Comparison of ENCODE assay signal across 1 cellular context in the genomic region with DNA sequence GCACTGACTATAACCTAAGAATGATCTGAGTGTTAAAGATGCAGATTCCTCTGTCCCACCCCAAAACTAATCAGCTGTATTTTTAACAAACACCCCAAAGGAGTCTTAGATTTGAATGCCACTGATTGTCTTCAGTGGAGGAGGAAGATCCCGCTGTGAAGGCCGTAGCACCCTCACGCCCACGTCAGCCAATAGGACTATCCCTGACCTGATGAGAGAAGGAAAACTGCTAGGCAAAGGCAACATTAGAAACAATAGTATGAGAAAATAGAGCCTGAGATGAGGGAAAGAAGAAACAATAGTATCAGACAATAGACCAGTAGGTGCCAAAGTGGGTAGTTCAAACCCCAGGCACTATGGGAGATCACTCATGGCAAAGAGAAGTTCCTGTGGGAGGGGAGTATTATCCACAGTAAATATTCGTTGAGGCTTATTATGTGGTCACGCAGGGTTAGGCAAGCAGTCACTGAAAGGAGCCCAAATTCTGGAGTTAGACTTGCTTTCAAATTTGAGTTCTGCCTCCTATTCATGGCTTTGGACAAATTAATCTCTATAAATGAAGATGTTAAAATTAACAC.
TF ChIP-seq lines count a peak whose summit lies in the region.

No MANE protein-coding gene starts in this region.

TF ChIP-seq in HepG2, 621 proteins besides CTCF, POLR2A, EP300 and RAD21 (continued from another document and continues in another):
- TF ChIP-seq, protein P1, sequence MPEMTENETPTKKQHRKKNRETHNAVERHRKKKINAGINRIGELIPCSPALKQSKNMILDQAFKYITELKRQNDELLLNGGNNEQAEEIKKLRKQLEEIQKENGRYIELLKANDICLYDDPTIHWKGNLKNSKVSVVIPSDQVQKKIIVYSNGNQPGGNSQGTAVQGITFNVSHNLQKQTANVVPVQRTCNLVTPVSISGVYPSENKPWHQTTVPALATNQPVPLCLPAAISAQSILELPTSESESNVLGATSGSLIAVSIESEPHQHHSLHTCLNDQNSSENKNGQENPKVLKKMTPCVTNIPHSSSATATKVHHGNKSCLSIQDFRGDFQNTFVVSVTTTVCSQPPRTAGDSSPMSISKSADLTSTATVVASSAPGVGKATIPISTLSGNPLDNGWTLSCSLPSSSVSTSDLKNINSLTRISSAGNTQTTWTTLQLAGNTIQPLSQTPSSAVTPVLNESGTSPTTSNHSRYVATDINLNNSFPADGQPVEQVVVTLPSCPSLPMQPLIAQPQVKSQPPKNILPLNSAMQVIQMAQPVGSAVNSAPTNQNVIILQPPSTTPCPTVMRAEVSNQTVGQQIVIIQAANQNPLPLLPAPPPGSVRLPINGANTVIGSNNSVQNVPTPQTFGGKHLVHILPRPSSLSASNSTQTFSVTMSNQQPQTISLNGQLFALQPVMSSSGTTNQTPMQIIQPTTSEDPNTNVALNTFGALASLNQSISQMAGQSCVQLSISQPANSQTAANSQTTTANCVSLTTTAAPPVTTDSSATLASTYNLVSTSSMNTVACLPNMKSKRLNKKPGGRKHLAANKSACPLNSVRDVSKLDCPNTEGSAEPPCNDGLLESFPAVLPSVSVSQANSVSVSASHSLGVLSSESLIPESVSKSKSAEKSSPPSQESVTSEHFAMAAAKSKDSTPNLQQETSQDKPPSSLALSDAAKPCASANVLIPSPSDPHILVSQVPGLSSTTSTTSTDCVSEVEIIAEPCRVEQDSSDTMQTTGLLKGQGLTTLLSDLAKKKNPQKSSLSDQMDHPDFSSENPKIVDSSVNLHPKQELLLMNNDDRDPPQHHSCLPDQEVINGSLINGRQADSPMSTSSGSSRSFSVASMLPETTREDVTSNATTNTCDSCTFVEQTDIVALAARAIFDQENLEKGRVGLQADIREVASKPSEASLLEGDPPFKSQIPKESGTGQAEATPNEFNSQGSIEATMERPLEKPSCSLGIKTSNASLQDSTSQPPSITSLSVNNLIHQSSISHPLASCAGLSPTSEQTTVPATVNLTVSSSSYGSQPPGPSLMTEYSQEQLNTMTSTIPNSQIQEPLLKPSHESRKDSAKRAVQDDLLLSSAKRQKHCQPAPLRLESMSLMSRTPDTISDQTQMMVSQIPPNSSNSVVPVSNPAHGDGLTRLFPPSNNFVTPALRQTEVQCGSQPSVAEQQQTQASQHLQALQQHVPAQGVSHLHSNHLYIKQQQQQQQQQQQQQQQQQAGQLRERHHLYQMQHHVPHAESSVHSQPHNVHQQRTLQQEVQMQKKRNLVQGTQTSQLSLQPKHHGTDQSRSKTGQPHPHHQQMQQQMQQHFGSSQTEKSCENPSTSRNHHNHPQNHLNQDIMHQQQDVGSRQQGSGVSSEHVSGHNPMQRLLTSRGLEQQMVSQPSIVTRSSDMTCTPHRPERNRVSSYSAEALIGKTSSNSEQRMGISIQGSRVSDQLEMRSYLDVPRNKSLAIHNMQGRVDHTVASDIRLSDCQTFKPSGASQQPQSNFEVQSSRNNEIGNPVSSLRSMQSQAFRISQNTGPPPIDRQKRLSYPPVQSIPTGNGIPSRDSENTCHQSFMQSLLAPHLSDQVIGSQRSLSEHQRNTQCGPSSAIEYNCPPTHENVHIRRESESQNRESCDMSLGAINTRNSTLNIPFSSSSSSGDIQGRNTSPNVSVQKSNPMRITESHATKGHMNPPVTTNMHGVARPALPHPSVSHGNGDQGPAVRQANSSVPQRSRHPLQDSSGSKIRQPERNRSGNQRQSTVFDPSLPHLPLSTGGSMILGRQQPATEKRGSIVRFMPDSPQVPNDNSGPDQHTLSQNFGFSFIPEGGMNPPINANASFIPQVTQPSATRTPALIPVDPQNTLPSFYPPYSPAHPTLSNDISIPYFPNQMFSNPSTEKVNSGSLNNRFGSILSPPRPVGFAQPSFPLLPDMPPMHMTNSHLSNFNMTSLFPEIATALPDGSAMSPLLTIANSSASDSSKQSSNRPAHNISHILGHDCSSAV (CRISPR knock-in tag; IDR thresholded peaks at IDR 0.05; ENCODE audit: borderline replicate concordance), result no peak
- TF ChIP-seq ZFP36L1 (CRISPR knock-in tag; IDR thresholded peaks at IDR 0.05) (peak; percentile 20; the same call in 1 of the 2 replicates), ELF3 (CRISPR knock-in tag; IDR thresholded peaks at IDR 0.05) (no peak), TMF1 (CRISPR knock-in tag; IDR thresholded peaks at IDR 0.05; ENCODE audit: low read depth) (no peak), ZNF333 (CRISPR knock-in tag; IDR thresholded peaks at IDR 0.05; ENCODE audit: borderline replicate concordance) (no peak), ZNF138 (CRISPR knock-in tag; IDR thresholded peaks at IDR 0.05; ENCODE audit: low read depth) (no peak), ZNF841 (CRISPR knock-in tag; IDR thresholded peaks at IDR 0.05; ENCODE audit: borderline replicate concordance) (no peak), ZNF343 (CRISPR knock-in tag; IDR thresholded peaks at IDR 0.05) (0 out of 2 replicates have a peak, but pooled peaks have one; percentile 12), ZNF772 (CRISPR knock-in tag; IDR thresholded peaks at IDR 0.05) (no peak), ZNF644 (CRISPR knock-in tag; IDR thresholded peaks at IDR 0.05; ENCODE audit: low read depth) (no peak), ELF4 (CRISPR knock-in tag; IDR thresholded peaks at IDR 0.05; ENCODE audit: borderline replicate concordance) (no peak), MXD4 (CRISPR knock-in tag; IDR thresholded peaks at IDR 0.05) (peak; percentile 41; the same call in 1 of the 2 replicates), ZNF709 (CRISPR knock-in tag; IDR thresholded peaks at IDR 0.05) (no peak), EZH2 (conservative IDR thresholded peaks at IDR 0.05; ENCODE audit: low read depth, low read length) (no peak), HDAC2 (CRISPR knock-in tag; IDR thresholded peaks at IDR 0.05) (no peak), SAP130 (CRISPR knock-in tag; IDR thresholded peaks at IDR 0.05; ENCODE audit: low read depth) (peak; percentile 5; the same call in 1 of the 2 replicates), RORA (CRISPR knock-in tag; IDR thresholded peaks at IDR 0.05) (no peak), CHD2 (IDR thresholded peaks at IDR 0.05; ENCODE audit: low read depth, low read length) (no peak), MTA3 (CRISPR knock-in tag; IDR thresholded peaks at IDR 0.05) (no peak), NCOA2 (CRISPR knock-in tag; IDR thresholded peaks at IDR 0.05) (no peak), ZNF432 (CRISPR knock-in tag; IDR thresholded peaks at IDR 0.05; ENCODE audit: borderline replicate concordance) (no peak), ZNF441 (CRISPR knock-in tag; IDR thresholded peaks at IDR 0.05; ENCODE audit: borderline replicate concordance) (no peak), ARID2 (CRISPR knock-in tag; IDR thresholded peaks at IDR 0.05; ENCODE audit: borderline replicate concordance) (peak; percentile 61; the same call in 1 of the 2 replicates), NR2F6 (IDR thresholded peaks at IDR 0.05) (no peak), NR2F6 (CRISPR knock-in tag; IDR thresholded peaks at IDR 0.05) (no peak), SOX5 (CRISPR knock-in tag; IDR thresholded peaks at IDR 0.05; ENCODE audit: borderline replicate concordance) (0 out of 2 replicates have a peak, but pooled peaks have one; percentile 17), CENPX (CRISPR knock-in tag; IDR thresholded peaks at IDR 0.05) (no peak), NFYC (CRISPR knock-in tag; IDR thresholded peaks at IDR 0.05) (no peak), GATAD2A (CRISPR knock-in tag; IDR thresholded peaks at IDR 0.05) (peak; percentile 9; the same call in 1 of the 2 replicates), SP1 (IDR thresholded peaks at IDR 0.05) (no peak), SP1 (CRISPR knock-in tag; IDR thresholded peaks at IDR 0.05) (no peak)
- TF ChIP-seq, protein P2, sequence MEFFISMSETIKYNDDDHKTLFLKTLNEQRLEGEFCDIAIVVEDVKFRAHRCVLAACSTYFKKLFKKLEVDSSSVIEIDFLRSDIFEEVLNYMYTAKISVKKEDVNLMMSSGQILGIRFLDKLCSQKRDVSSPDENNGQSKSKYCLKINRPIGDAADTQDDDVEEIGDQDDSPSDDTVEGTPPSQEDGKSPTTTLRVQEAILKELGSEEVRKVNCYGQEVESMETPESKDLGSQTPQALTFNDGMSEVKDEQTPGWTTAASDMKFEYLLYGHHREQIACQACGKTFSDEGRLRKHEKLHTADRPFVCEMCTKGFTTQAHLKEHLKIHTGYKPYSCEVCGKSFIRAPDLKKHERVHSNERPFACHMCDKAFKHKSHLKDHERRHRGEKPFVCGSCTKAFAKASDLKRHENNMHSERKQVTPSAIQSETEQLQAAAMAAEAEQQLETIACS (CRISPR knock-in tag; IDR thresholded peaks at IDR 0.05), result no peak
- TF ChIP-seq, protein P3, sequence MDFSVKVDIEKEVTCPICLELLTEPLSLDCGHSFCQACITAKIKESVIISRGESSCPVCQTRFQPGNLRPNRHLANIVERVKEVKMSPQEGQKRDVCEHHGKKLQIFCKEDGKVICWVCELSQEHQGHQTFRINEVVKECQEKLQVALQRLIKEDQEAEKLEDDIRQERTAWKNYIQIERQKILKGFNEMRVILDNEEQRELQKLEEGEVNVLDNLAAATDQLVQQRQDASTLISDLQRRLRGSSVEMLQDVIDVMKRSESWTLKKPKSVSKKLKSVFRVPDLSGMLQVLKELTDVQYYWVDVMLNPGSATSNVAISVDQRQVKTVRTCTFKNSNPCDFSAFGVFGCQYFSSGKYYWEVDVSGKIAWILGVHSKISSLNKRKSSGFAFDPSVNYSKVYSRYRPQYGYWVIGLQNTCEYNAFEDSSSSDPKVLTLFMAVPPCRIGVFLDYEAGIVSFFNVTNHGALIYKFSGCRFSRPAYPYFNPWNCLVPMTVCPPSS (IDR thresholded peaks at IDR 0.05), result no peak
- TF ChIP-seq, protein P4, sequence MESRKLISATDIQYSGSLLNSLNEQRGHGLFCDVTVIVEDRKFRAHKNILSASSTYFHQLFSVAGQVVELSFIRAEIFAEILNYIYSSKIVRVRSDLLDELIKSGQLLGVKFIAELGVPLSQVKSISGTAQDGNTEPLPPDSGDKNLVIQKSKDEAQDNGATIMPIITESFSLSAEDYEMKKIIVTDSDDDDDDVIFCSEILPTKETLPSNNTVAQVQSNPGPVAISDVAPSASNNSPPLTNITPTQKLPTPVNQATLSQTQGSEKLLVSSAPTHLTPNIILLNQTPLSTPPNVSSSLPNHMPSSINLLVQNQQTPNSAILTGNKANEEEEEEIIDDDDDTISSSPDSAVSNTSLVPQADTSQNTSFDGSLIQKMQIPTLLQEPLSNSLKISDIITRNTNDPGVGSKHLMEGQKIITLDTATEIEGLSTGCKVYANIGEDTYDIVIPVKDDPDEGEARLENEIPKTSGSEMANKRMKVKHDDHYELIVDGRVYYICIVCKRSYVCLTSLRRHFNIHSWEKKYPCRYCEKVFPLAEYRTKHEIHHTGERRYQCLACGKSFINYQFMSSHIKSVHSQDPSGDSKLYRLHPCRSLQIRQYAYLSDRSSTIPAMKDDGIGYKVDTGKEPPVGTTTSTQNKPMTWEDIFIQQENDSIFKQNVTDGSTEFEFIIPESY (CRISPR knock-in tag; IDR thresholded peaks at IDR 0.05), result 0 out of 2 replicates have a peak, but pooled peaks have one; percentile 18
- TF ChIP-seq, protein P5, sequence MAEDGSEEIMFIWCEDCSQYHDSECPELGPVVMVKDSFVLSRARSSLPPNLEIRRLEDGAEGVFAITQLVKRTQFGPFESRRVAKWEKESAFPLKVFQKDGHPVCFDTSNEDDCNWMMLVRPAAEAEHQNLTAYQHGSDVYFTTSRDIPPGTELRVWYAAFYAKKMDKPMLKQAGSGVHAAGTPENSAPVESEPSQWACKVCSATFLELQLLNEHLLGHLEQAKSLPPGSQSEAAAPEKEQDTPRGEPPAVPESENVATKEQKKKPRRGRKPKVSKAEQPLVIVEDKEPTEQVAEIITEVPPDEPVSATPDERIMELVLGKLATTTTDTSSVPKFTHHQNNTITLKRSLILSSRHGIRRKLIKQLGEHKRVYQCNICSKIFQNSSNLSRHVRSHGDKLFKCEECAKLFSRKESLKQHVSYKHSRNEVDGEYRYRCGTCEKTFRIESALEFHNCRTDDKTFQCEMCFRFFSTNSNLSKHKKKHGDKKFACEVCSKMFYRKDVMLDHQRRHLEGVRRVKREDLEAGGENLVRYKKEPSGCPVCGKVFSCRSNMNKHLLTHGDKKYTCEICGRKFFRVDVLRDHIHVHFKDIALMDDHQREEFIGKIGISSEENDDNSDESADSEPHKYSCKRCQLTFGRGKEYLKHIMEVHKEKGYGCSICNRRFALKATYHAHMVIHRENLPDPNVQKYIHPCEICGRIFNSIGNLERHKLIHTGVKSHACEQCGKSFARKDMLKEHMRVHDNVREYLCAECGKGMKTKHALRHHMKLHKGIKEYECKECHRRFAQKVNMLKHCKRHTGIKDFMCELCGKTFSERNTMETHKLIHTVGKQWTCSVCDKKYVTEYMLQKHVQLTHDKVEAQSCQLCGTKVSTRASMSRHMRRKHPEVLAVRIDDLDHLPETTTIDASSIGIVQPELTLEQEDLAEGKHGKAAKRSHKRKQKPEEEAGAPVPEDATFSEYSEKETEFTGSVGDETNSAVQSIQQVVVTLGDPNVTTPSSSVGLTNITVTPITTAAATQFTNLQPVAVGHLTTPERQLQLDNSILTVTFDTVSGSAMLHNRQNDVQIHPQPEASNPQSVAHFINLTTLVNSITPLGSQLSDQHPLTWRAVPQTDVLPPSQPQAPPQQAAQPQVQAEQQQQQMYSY (CRISPR knock-in tag; IDR thresholded peaks at IDR 0.05), result no peak
- TF ChIP-seq, protein P6, sequence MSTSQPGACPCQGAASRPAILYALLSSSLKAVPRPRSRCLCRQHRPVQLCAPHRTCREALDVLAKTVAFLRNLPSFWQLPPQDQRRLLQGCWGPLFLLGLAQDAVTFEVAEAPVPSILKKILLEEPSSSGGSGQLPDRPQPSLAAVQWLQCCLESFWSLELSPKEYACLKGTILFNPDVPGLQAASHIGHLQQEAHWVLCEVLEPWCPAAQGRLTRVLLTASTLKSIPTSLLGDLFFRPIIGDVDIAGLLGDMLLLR (CRISPR knock-in tag; IDR thresholded peaks at IDR 0.05), result no peak
- TF ChIP-seq, protein P7, sequence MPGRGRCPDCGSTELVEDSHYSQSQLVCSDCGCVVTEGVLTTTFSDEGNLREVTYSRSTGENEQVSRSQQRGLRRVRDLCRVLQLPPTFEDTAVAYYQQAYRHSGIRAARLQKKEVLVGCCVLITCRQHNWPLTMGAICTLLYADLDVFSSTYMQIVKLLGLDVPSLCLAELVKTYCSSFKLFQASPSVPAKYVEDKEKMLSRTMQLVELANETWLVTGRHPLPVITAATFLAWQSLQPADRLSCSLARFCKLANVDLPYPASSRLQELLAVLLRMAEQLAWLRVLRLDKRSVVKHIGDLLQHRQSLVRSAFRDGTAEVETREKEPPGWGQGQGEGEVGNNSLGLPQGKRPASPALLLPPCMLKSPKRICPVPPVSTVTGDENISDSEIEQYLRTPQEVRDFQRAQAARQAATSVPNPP (CRISPR knock-in tag; IDR thresholded peaks at IDR 0.05), result 0 out of 2 replicates have a peak, but pooled peaks have one; percentile 31
- TF ChIP-seq, protein P8, sequence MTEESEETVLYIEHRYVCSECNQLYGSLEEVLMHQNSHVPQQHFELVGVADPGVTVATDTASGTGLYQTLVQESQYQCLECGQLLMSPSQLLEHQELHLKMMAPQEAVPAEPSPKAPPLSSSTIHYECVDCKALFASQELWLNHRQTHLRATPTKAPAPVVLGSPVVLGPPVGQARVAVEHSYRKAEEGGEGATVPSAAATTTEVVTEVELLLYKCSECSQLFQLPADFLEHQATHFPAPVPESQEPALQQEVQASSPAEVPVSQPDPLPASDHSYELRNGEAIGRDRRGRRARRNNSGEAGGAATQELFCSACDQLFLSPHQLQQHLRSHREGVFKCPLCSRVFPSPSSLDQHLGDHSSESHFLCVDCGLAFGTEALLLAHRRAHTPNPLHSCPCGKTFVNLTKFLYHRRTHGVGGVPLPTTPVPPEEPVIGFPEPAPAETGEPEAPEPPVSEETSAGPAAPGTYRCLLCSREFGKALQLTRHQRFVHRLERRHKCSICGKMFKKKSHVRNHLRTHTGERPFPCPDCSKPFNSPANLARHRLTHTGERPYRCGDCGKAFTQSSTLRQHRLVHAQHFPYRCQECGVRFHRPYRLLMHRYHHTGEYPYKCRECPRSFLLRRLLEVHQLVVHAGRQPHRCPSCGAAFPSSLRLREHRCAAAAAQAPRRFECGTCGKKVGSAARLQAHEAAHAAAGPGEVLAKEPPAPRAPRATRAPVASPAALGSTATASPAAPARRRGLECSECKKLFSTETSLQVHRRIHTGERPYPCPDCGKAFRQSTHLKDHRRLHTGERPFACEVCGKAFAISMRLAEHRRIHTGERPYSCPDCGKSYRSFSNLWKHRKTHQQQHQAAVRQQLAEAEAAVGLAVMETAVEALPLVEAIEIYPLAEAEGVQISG (CRISPR knock-in tag; IDR thresholded peaks at IDR 0.05), result no peak
